31 cellular contexts compared by ENCODE assay signal in genomic region chr13:23367907-23368306, GRCh38.
DNase-seq lines count a peak whose midpoint lies in the region; ATAC-seq and TF ChIP-seq lines count a peak whose summit lies in the region.
"Had no signal": no experiment of that assay in that cellular context is flagged by ENCODE, and none has a peak within 500 bp of the region (broad histone marks: within the 10 kb centered on the region; RNA-seq: fewer than 3 reads in every experiment).

No MANE protein-coding gene starts in this region.

- H3K27ac ChIP-seq in heart left ventricle (peak overlapping the region in 6 of 12 donors; percentile 11 to 75 (median 61)), right cardiac atrium (ENCODE audit: low read length) (no peak overlapping the region), heart right ventricle (peak overlapping the region in 4 of 10 donors; percentile 41 to 81 (median 61)), right atrium auricular region (no peak overlapping the region)
- H3K27ac ChIP-seq: 22Rv1; A549; BLaER1; BLaER1 treated with 17β-estradiol and CSF1 and Interleukin-3, amounts not matched to agents 10 nM and 100 nM; C4-2B had no signal

- WGBS in heart left ventricle, 4 donors = 76 to 91% (median 85%) methylated on average over 6 of the region's 6 CpGs
- 93% methylated on average over 6 of the region's 6 CpGs for WGBS in right cardiac atrium
- WGBS in heart right ventricle, 2 donors = 93 to 96% methylated on average over 6 of the region's 6 CpGs

- TF ChIP-seq CTCF in heart left ventricle (IDR thresholded peaks at IDR 0.05) (no peak), heart right ventricle (IDR thresholded peaks at IDR 0.05) (no peak), right atrium auricular region (IDR thresholded peaks at IDR 0.05) (no peak)

- H3K4me1 ChIP-seq in heart left ventricle (peaks cover 0 to 21% (median 9%) of the 10 kb centered on the region in 12 donors), right cardiac atrium (ENCODE audit: control insufficient read depth, insufficient read depth, low read length) (peaks cover under 1% of the 10 kb centered on the region), heart right ventricle (peaks cover 0 to 16% (median 13%) of the 10 kb centered on the region in 9 donors), right atrium auricular region (peaks cover 0 to 6% of the 10 kb centered on the region in 2 donors)
- H3K4me1 ChIP-seq: BE2C, Caco-2 had no signal

- peak in 1 of 5 donors; percentile 54 for DNase-seq in heart left ventricle
- DNase-seq in right cardiac atrium = no peak
- DNase-seq in heart right ventricle = no peak
- DNase-seq in Right ventricle myocardium inferior (ENCODE audit: missing footprints) = no peak
- no peak for DNase-seq in left ventricle myocardium superior
- DNase-seq in right atrium auricular region (ENCODE audit: low spot score) = no peak
- DNase-seq: 8988T; ACHN; AML-193; BE2C; C1 segment of cervical spinal cord; Caco-2; Calu3; CD4-positive, alpha-beta memory T cell; CD4-positive, alpha-beta T cell; CD4-positive, CD25-positive, alpha-beta regulatory T cell; CD8-positive, alpha-beta memory T cell; CD8-positive, alpha-beta T cell; COR-L47; DMS 273 treated with DMSO at 0.1 percent for 48 hours; DMS153; DMS53; DMS79; DMS79 treated with DMSO at 0.1 percent for 48 hours; DND-41; EL had no signal

- no peak for TF ChIP-seq POLR2A in heart left ventricle (IDR thresholded peaks at IDR 0.05)

- H3K36me3 ChIP-seq in heart left ventricle (peaks cover 2 to 90% (median 80%) of the 10 kb centered on the region in 9 donors), heart right ventricle (peaks cover 0 to 94% (median 40%) of the 10 kb centered on the region in 9 donors), right atrium auricular region (peaks cover 72% of the 10 kb centered on the region)

- H3K27me3 ChIP-seq in heart left ventricle = no peaks in the 10 kb centered on the region
- H3K27me3 ChIP-seq in right cardiac atrium (ENCODE audit: control insufficient read depth, insufficient read depth) = no peaks in the 10 kb centered on the region
- H3K27me3 ChIP-seq in heart right ventricle = no peaks in the 10 kb centered on the region
- no peaks in the 10 kb centered on the region for H3K27me3 ChIP-seq in right atrium auricular region
- H3K27me3 ChIP-seq: BE2C; BLaER1; BLaER1 treated with 17β-estradiol and CSF1 and Interleukin-3, amounts not matched to agents 10 nM and 100 nM had no signal

- intact Hi-C loops in heart left ventricle (cut with DNase I) = loop anchor here in 1 of 10 donors (10.0 kb wide), 1 partner anchor 507 kb away; no protein-coding TSS in a partner anchor
- intact Hi-C loops in right cardiac atrium (cut with DNase I) = no loop called here
- intact Hi-C loops in heart right ventricle (cut with DNase I) = no loop called here
- intact Hi-C loops in Right ventricle myocardium inferior (cut with DNase I) = no loop called here
- intact Hi-C loops in left ventricle myocardium superior (cut with micrococcal nuclease) = no loop called here

- no peak overlapping the region for H3K4me3 ChIP-seq in heart left ventricle
- no peak overlapping the region for H3K4me3 ChIP-seq in right cardiac atrium (ENCODE audit: low read length)
- H3K4me3 ChIP-seq in heart right ventricle = no peak overlapping the region
- no peak overlapping the region for H3K4me3 ChIP-seq in right atrium auricular region
- H3K4me3 ChIP-seq: A549; BLaER1; BLaER1 treated with 17β-estradiol and CSF1 and Interleukin-3, amounts not matched to agents 10 nM and 100 nM had no signal

- ATAC-seq in heart left ventricle = peak; percentile 67 to 82 (median 77)
- ATAC-seq in right cardiac atrium = no peak
- ATAC-seq in heart right ventricle = peak in 7 of 8 donors; percentile 23 to 86 (median 53)
- no peak for ATAC-seq in Right ventricle myocardium inferior
- peak; percentile 52 for ATAC-seq in left ventricle myocardium superior
- ATAC-seq: A549; CD8-positive, alpha-beta T cell had no signal

- no peaks in the 10 kb centered on the region for H3K9me3 ChIP-seq in heart left ventricle
- no peaks in the 10 kb centered on the region for H3K9me3 ChIP-seq in right cardiac atrium (ENCODE audit: control insufficient read depth, low read length)
- H3K9me3 ChIP-seq in heart right ventricle = no peaks in the 10 kb centered on the region
- no peaks in the 10 kb centered on the region for H3K9me3 ChIP-seq in right atrium auricular region
- H3K9me3 ChIP-seq: A549; BE2C; BLaER1; BLaER1 treated with 17β-estradiol and CSF1 and Interleukin-3, amounts not matched to agents 10 nM and 100 nM; Caco-2 had no signal

Comparison
In these comparisons a context has a peak if more than half of its experiments do, and no peak if none do; other contexts are left out.
1. ATAC-seq: peak in heart left ventricle (4 of 4), heart right ventricle (7 of 8) and left ventricle myocardium superior (single experiment); none in right cardiac atrium (0 of 2) and Right ventricle myocardium inferior (single experiment).